In genomic region chr4:76756416-76756815, GRCh38 we compare ENCODE assay signal across 27 cellular contexts.
"Had no signal": no experiment of that assay in that cellular context is flagged by ENCODE, and none has a peak within 500 bp of the region (broad histone marks: within the 10 kb centered on the region; RNA-seq: fewer than 3 reads in every experiment).

No MANE protein-coding gene starts in this region.

- ATAC-seq: activated CD4-positive, alpha-beta T cell treated with anti-CD3 and anti-CD28 coated beads for 36 hours; activated CD8-positive, alpha-beta memory T cell treated with anti-CD3 and anti-CD28 coated beads, Interleukin-2, amount 10 ng/mL, durations not matched to agents 7 days and 5 days; activated CD8-positive, alpha-beta T cell treated with anti-CD3 and anti-CD28 coated beads, Interleukin-2, amount 10 ng/mL, durations not matched to agents 7 days and 5 days; activated T-cell treated with anti-CD3 and anti-CD28 coated beads, Interleukin-2, amount 50 U/mL, for 72 hours; left colon; natural killer cell treated with Interleukin-12 subunit alpha and Interleukin-12 subunit beta and Interleukin-15 and Interleukin-18, amount 100 ng/mL, for 72 hours had no signal

- H3K4me3 ChIP-seq: cardiac muscle cell, coronary artery, dorsolateral prefrontal cortex, ovary, smooth muscle cell, suprapubic skin, transverse colon, uterus had no signal

- DNase-seq: activated CD4-positive, alpha-beta T cell treated with anti-CD3 and anti-CD28 coated beads for 36 hours; activated CD4-positive, CD25-positive, alpha-beta regulatory T cell; activated CD8-positive, alpha-beta memory T cell treated with anti-CD3 and anti-CD28 coated beads, Interleukin-2, amount 10 ng/mL, durations not matched to agents 7 days and 5 days; activated CD8-positive, alpha-beta T cell treated with anti-CD3 and anti-CD28 coated beads, Interleukin-2, amount 10 ng/mL, durations not matched to agents 7 days and 5 days; activated naive CD4-positive, alpha-beta T cell; activated T-cell treated with anti-CD3 and anti-CD28 coated beads, Interleukin-2, amount 50 U/mL, for 72 hours; anterior cingulate cortex; cerebellar nuclear complex; dorsolateral prefrontal cortex; effector memory CD4-positive, alpha-beta T cell; erythroblast; foreskin fibroblast; head of caudate nucleus; hypothalamus; immature natural killer cell; kidney; left colon; ovary; stimulated activated CD4-positive, alpha-beta T cell treated with anti-CD3 and anti-CD28 coated beads, Interleukin-2, amount 100 ng/mL, for 24 hours; stimulated activated naive CD4-positive, alpha-beta T cell; transverse colon; uterus had no signal

- H3K27ac ChIP-seq: cardiac muscle cell, ovary, suprapubic skin, transverse colon had no signal

- H3K27me3 ChIP-seq: cardiac muscle cell, dorsolateral prefrontal cortex, ovary, suprapubic skin, transverse colon, uterus had no signal

- H3K36me3 ChIP-seq: ovary, suprapubic skin, uterus had no signal

- H3K4me2 ChIP-seq: smooth muscle cell had no signal

- H3K9me3 ChIP-seq: ovary, suprapubic skin, transverse colon, uterus had no signal
